In the genomic region with DNA sequence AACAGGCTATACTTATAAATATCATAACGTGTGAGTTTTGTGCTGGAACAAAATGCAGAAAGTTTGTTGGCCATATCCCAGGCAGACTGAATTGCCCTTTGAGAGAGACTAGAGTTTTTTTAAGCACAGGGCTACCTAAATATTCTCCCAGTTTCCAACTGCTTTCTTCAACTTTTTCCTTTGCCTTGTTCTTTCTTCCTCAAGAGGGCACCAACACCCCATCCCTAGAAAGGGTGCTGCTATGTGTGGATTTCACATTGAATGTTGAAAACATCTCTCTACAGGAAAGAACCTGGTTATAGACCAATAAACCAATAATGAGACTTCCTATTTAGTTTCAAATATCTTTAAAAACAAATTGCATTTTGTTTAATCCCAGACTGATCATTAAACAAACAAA, we compare ENCODE assay signal across 9 cellular contexts.
DNase-seq lines count a peak whose midpoint lies in the region; ATAC-seq and TF ChIP-seq lines count a peak whose summit lies in the region.
"Had no signal": no experiment of that assay in that cellular context is flagged by ENCODE, and none has a peak within 500 bp of the region (broad histone marks: within the 10 kb centered on the region; RNA-seq: fewer than 3 reads in every experiment).

No MANE protein-coding gene starts in this region.

- DNase-seq in AG08396 (ENCODE audit: low spot score) (peak; percentile 15), GM13977 (ENCODE audit: low spot score) (no peak), dermis blood vessel endothelial cell (peak; percentile 81), mucosa of descending colon (peak in 1 of 3 donors; percentile 49)
- DNase-seq in NK-92 treated with Interleukin-12 subunit alpha and Interleukin-12 subunit beta, amount 100 ng/mL, for 24 hours (lab: John Stamatoyannopoulos, UW), result no peak
- no peak for DNase-seq in activated T-cell treated with anti-CD3 and anti-CD28 coated beads, Interleukin-2, amount 50 U/mL, for 4 hours
- no peak for DNase-seq in activated CD4-positive, alpha-beta T cell treated with anti-CD3 and anti-CD28 coated beads, Interleukin-2, amount 50 U/mL, for 48 hours

- H3F3A ChIP-seq in OCI-LY1 (ENCODE audit: insufficient read depth, low read length), result no peaks in the 10 kb centered on the region

- H3K36me3 ChIP-seq in OCI-LY1 (ENCODE audit: insufficient read depth, low read length) (no peaks in the 10 kb centered on the region), mucosa of descending colon (ENCODE audit: low read depth) (no peaks in the 10 kb centered on the region)

- H3K27me3 ChIP-seq in OCI-LY1 (ENCODE audit: insufficient read depth, low read length), result 0 out of 2 replicates have a peak, but pooled peaks cover 3% of the 10 kb centered on the region

- H3K9me3 Mint-ChIP-seq in activated T-cell treated with anti-CD3 and anti-CD28 coated beads, Interleukin-2, amount 50 U/mL, for 4 hours, result peaks cover 6% of the 10 kb centered on the region

- H3K27me3 Mint-ChIP-seq in activated T-cell treated with anti-CD3 and anti-CD28 coated beads, Interleukin-2, amount 50 U/mL, for 4 hours (ENCODE audit: low read depth), result no peaks in the 10 kb centered on the region

- peaks cover 40% of the 10 kb centered on the region for H3K4me1 Mint-ChIP-seq in activated T-cell treated with anti-CD3 and anti-CD28 coated beads, Interleukin-2, amount 50 U/mL, for 4 hours (ENCODE audit: low read depth)

- H3K9ac ChIP-seq in OCI-LY1 (ENCODE audit: low read length), result no peak overlapping the region

- no peaks in the 10 kb centered on the region for H3K9me3 ChIP-seq in OCI-LY1 (ENCODE audit: low read length)
- H3K9me3 ChIP-seq in mucosa of descending colon, result no peaks in the 10 kb centered on the region

- in situ Hi-C loops in GM13977 (cut with MboI; ENCODE audit: low pct_unique_long_range_greater_than_20kb, low sequenced_read_pairs, unreplicated experiment), result no loop called here

- no peaks in the 10 kb centered on the region for H4K20me1 ChIP-seq in OCI-LY1 (ENCODE audit: insufficient read depth, low read length)

- no peaks in the 10 kb centered on the region for H3K4me1 ChIP-seq in OCI-LY1 (ENCODE audit: insufficient read depth, low read length, severe bottlenecking)
- H3K4me1 ChIP-seq in mucosa of descending colon (ENCODE audit: low read depth), result no peaks in the 10 kb centered on the region

- H3K4me3 Mint-ChIP-seq in activated T-cell treated with anti-CD3 and anti-CD28 coated beads, Interleukin-2, amount 50 U/mL, for 4 hours, result no peak overlapping the region

- no peaks in the 10 kb centered on the region for H3K79me2 ChIP-seq in OCI-LY1 (ENCODE audit: insufficient read depth, low read length)

- no peak overlapping the region for H3K4me3 ChIP-seq in OCI-LY1 (ENCODE audit: low read depth, low read length, poor library complexity, severe bottlenecking)
- no peak overlapping the region for H3K4me3 ChIP-seq in mucosa of descending colon

- H3K4me2 ChIP-seq in OCI-LY1 (ENCODE audit: low read length), result no peak overlapping the region

- H3K9me2 ChIP-seq in OCI-LY1 (ENCODE audit: low read depth, low read length), result no peaks in the 10 kb centered on the region

- H3K36me3 Mint-ChIP-seq in activated T-cell treated with anti-CD3 and anti-CD28 coated beads, Interleukin-2, amount 50 U/mL, for 4 hours (ENCODE audit: insufficient read depth), result no peaks in the 10 kb centered on the region

- H2AFZ ChIP-seq in OCI-LY1 (ENCODE audit: low read length), result no peak overlapping the region

- TF ChIP-seq CTCF in GM13977 (IDR thresholded peaks at IDR 0.05; ENCODE audit: extremely low read depth, insufficient read depth, missing control alignments) (peak; percentile 44), OCI-LY1 (IDR thresholded peaks at IDR 0.05; ENCODE audit: low read length) (peak; percentile 27; the same call in 1 of the 2 replicates), mucosa of descending colon (IDR thresholded peaks at IDR 0.05) (no peak)

- H3K27ac ChIP-seq in OCI-LY1 (ENCODE audit: low read depth, low read length, poor library complexity, severe bottlenecking), result no peak overlapping the region
- H3K27ac ChIP-seq: epithelial cell of prostate had no signal

- peak; percentile 46 for ATAC-seq in mucosa of descending colon
- no peak for ATAC-seq in activated T-cell treated with anti-CD3 and anti-CD28 coated beads, Interleukin-2, amount 50 U/mL, for 4 hours

- intact Hi-C loops in mucosa of descending colon (cut with DNase I, micrococcal nuclease), result no loop called here

Comparison
In these comparisons a context has a peak if more than half of its experiments do, and no peak if none do; other contexts are left out.
1. DNase-seq: peak in AG08396 (single experiment) and dermis blood vessel endothelial cell (single experiment); none in GM13977 (single experiment), NK-92 treated with Interleukin-12 subunit alpha and Interleukin-12 subunit beta, amount 100 ng/mL, for 24 hours (single experiment), activated T-cell treated with anti-CD3 and anti-CD28 coated beads, Interleukin-2, amount 50 U/mL, for 4 hours (single experiment) and activated CD4-positive, alpha-beta T cell treated with anti-CD3 and anti-CD28 coated beads, Interleukin-2, amount 50 U/mL, for 48 hours (0 of 2).